ENCODE assay signal across 8 cellular contexts in genomic region chr6:149925974-149926777, GRCh38. TPM values are rescaled to one million over a fixed set of nuclear protein-coding genes. Genes with fewer than 3 reads are reported as not detected.
A peak's percentile ranks its signal among the peaks of the same experiment; 100 is the strongest.
DNase-seq lines count a peak whose midpoint lies in the region; ATAC-seq, FAIRE-seq and TF ChIP-seq lines count a peak whose summit lies in the region.

No MANE protein-coding gene starts in this region.

- H3K36me3 Mint-ChIP-seq in activated T-cell treated with anti-CD3 and anti-CD28 coated beads, Interleukin-2, amount 50 U/mL, for 24 hours (ENCODE audit: low read depth), result no peaks in the 10 kb centered on the region
- H3K36me3 Mint-ChIP-seq in naive thymus-derived CD4-positive, alpha-beta T cell, result no peaks in the 10 kb centered on the region
- peaks cover 0 to 3% of the 10 kb centered on the region in 2 donors for H3K36me3 Mint-ChIP-seq in stimulated activated naive B cell treated with anti-CD40 and anti-IgM and Interleukin-4, amounts not matched to agents 10 μg/mL and 1 μg/mL and 100 μg/mL, for 72 hours

- POLR2A ChIA-PET in naive thymus-derived CD4-positive, alpha-beta T cell (lab: Charles Lee), result no interaction called here

- peak; percentile 92 for DNase-seq in Daoy (ENCODE audit: low read depth)
- DNase-seq in HTR-8/SVneo (ENCODE audit: insufficient read length, low spot score), result peak; percentile 53
- peak; percentile 86 for DNase-seq in OCI-M1 (lab: John Stamatoyannopoulos, UW)
- DNase-seq in activated T-cell treated with anti-CD3 and anti-CD28 coated beads, Interleukin-2, amount 50 U/mL, for 24 hours, result peak; percentile 84
- DNase-seq in fibroblast of lung (ENCODE audit: low read depth in 2 of 2), result peak; percentile 62 to 74
- peak; percentile 35 to 77 (median 56) for DNase-seq in naive thymus-derived CD4-positive, alpha-beta T cell
- DNase-seq in stimulated activated naive B cell treated with anti-CD40 and anti-IgM and Interleukin-4, amounts not matched to agents 10 μg/mL and 1 μg/mL and 100 μg/mL, for 72 hours, result peak; percentile 60
- DNase-seq in NK-92 treated with Interleukin-12 subunit alpha and Interleukin-12 subunit beta, amount 100 ng/mL, for 24 hours (lab: John Stamatoyannopoulos, UW), result no peak

- peak; percentile 28 for FAIRE-seq in HTR-8/SVneo (lab: Jason Lieb, UNC)

- ATAC-seq in naive thymus-derived CD4-positive, alpha-beta T cell, result peak; percentile 76
- peak; percentile 78 to 80 for ATAC-seq in stimulated activated naive B cell treated with anti-CD40 and anti-IgM and Interleukin-4, amounts not matched to agents 10 μg/mL and 1 μg/mL and 100 μg/mL, for 72 hours (replicated peaks)

- no peaks in the 10 kb centered on the region for H3K9me3 ChIP-seq in fibroblast of lung (ENCODE audit: control insufficient read depth, insufficient read depth, low read depth, low read length)
- no peaks in the 10 kb centered on the region for H3K9me3 ChIP-seq in naive thymus-derived CD4-positive, alpha-beta T cell (ENCODE audit: control insufficient read depth in 2 of 3, low read length in 3 of 3)

- H3K4me2 ChIP-seq in fibroblast of lung (ENCODE audit: extremely low read depth, insufficient read depth, low read length), result peak overlapping the region; percentile 77

- peaks cover 94% of the 10 kb centered on the region for H3K27me3 Mint-ChIP-seq in activated T-cell treated with anti-CD3 and anti-CD28 coated beads, Interleukin-2, amount 50 U/mL, for 24 hours
- H3K27me3 Mint-ChIP-seq in naive thymus-derived CD4-positive, alpha-beta T cell, result peaks cover 85 to 93% (median 87%) of the 10 kb centered on the region in 5 donors
- H3K27me3 Mint-ChIP-seq in stimulated activated naive B cell treated with anti-CD40 and anti-IgM and Interleukin-4, amounts not matched to agents 10 μg/mL and 1 μg/mL and 100 μg/mL, for 72 hours, result peaks cover 92 to 97% of the 10 kb centered on the region in 2 donors

- H3K9me3 Mint-ChIP-seq in activated T-cell treated with anti-CD3 and anti-CD28 coated beads, Interleukin-2, amount 50 U/mL, for 24 hours, result no peaks in the 10 kb centered on the region
- H3K9me3 Mint-ChIP-seq in naive thymus-derived CD4-positive, alpha-beta T cell, result peaks cover 0 to 6% (median 0%) of the 10 kb centered on the region in 11 donors
- peaks cover 0 to 2% of the 10 kb centered on the region in 2 donors for H3K9me3 Mint-ChIP-seq in stimulated activated naive B cell treated with anti-CD40 and anti-IgM and Interleukin-4, amounts not matched to agents 10 μg/mL and 1 μg/mL and 100 μg/mL, for 72 hours

- H3K4me1 ChIP-seq in fibroblast of lung (ENCODE audit: control insufficient read depth, extremely low read depth, insufficient read depth, low read length), result peaks cover 6% of the 10 kb centered on the region
- peaks cover 6 to 7% of the 10 kb centered on the region in 2 donors for H3K4me1 ChIP-seq in naive thymus-derived CD4-positive, alpha-beta T cell (ENCODE audit: control insufficient read depth in 2 of 2, insufficient read depth in 2 of 2, low read length in 2 of 2)

- peaks cover 10% of the 10 kb centered on the region for H3K27me3 ChIP-seq in fibroblast of lung (ENCODE audit: control insufficient read depth, insufficient read depth, low read length)
- H3K27me3 ChIP-seq in naive thymus-derived CD4-positive, alpha-beta T cell (ENCODE audit: control insufficient read depth in 2 of 2, insufficient read depth in 2 of 2, low read length in 2 of 2), result peaks cover 21 to 32% of the 10 kb centered on the region in 2 donors

- peak; percentile 91 to 97 for TF ChIP-seq CTCF in fibroblast of lung (conservative IDR thresholded peaks at IDR 0.05 in 1 of 2, IDR thresholded peaks at IDR 0.05 in 1 of 2; ENCODE audit: low read depth in 1 of 2, low read length in 2 of 2)

- no peaks in the 10 kb centered on the region for H3K79me2 ChIP-seq in fibroblast of lung (ENCODE audit: control insufficient read depth, insufficient read depth, low read length)

- no peak overlapping the region for H3K27ac Mint-ChIP-seq in activated T-cell treated with anti-CD3 and anti-CD28 coated beads, Interleukin-2, amount 50 U/mL, for 24 hours
- peak overlapping the region in 1 of 9 donors; percentile 10 for H3K27ac Mint-ChIP-seq in naive thymus-derived CD4-positive, alpha-beta T cell
- H3K27ac Mint-ChIP-seq in stimulated activated naive B cell treated with anti-CD40 and anti-IgM and Interleukin-4, amounts not matched to agents 10 μg/mL and 1 μg/mL and 100 μg/mL, for 72 hours, result peak overlapping the region; percentile 77

- H3K36me3 ChIP-seq in fibroblast of lung (ENCODE audit: control insufficient read depth, insufficient read depth, low read length), result no peaks in the 10 kb centered on the region
- no peaks in the 10 kb centered on the region for H3K36me3 ChIP-seq in naive thymus-derived CD4-positive, alpha-beta T cell (ENCODE audit: control insufficient read depth in 2 of 3, insufficient read depth in 3 of 3, low read length in 3 of 3)

- intact Hi-C loops in naive thymus-derived CD4-positive, alpha-beta T cell (cut with micrococcal nuclease), result loop anchor here (1.0 to 10.0 kb wide), 8 partner anchors 44 to 901 kb away; partner anchors contain the start of genes GINM1 (in 1 of the 2) and PPIL4 (in 1 of the 2)

- H3K9ac ChIP-seq in fibroblast of lung (ENCODE audit: insufficient read depth, low read length), result peak overlapping the region; percentile 58

- H3K4me1 Mint-ChIP-seq in activated T-cell treated with anti-CD3 and anti-CD28 coated beads, Interleukin-2, amount 50 U/mL, for 24 hours (ENCODE audit: low read depth), result peaks cover 24% of the 10 kb centered on the region
- peaks cover 18 to 30% (median 26%) of the 10 kb centered on the region in 7 donors for H3K4me1 Mint-ChIP-seq in naive thymus-derived CD4-positive, alpha-beta T cell
- H3K4me1 Mint-ChIP-seq in stimulated activated naive B cell treated with anti-CD40 and anti-IgM and Interleukin-4, amounts not matched to agents 10 μg/mL and 1 μg/mL and 100 μg/mL, for 72 hours, result peaks cover 25 to 35% of the 10 kb centered on the region in 2 donors

- no peaks in the 10 kb centered on the region for H4K20me1 ChIP-seq in fibroblast of lung (ENCODE audit: control insufficient read depth, extremely low read depth, insufficient read depth, low read length)

- H3K4me3 Mint-ChIP-seq in activated T-cell treated with anti-CD3 and anti-CD28 coated beads, Interleukin-2, amount 50 U/mL, for 24 hours, result peak overlapping the region; percentile 50
- H3K4me3 Mint-ChIP-seq in naive thymus-derived CD4-positive, alpha-beta T cell, result peak overlapping the region in 9 of 10 donors; percentile 12 to 73 (median 40)
- H3K4me3 Mint-ChIP-seq in stimulated activated naive B cell treated with anti-CD40 and anti-IgM and Interleukin-4, amounts not matched to agents 10 μg/mL and 1 μg/mL and 100 μg/mL, for 72 hours, result peak overlapping the region; percentile 75 to 77

- peak overlapping the region; percentile 23 for H3K27ac ChIP-seq in fibroblast of lung (ENCODE audit: insufficient read depth, low read length)
- no peak overlapping the region for H3K27ac ChIP-seq in naive thymus-derived CD4-positive, alpha-beta T cell (ENCODE audit: low read depth, low read length)

- H2AFZ ChIP-seq in fibroblast of lung (ENCODE audit: low read length), result peak overlapping the region; percentile 91

- H3K4me3 ChIP-seq in fibroblast of lung (replicated peaks in 1 of 4; ENCODE audit: control extremely low read depth in 1 of 4, insufficient read depth in 1 of 4, low read depth in 3 of 4, low read length in 4 of 4), result peak overlapping the region; percentile 40 to 61 (median 46)
- H3K4me3 ChIP-seq in naive thymus-derived CD4-positive, alpha-beta T cell (ENCODE audit: low read length), result no peak overlapping the region

- CTCF ChIA-PET in naive thymus-derived CD4-positive, alpha-beta T cell (lab: Charles Lee), result interaction anchor here (0.8 to 1.7 kb wide), 2 partner anchors 14 to 91 kb away, joined by 3 to 4 read pairs; no protein-coding TSS in a partner anchor

RNA-seq across cellular contexts. Expression of gene RAET1G, which starts 3.3 kb away (rescaled TPM):
- total RNA-seq in Daoy (2014; rRNA removed; shearing (Covaris generic)), result 0.27 and 0.86 TPM in 2 replicates
- 3.3 and 8.8 TPM in 2 replicates for total RNA-seq in fibroblast of lung
- 3.3 and 8.9 TPM in 2 replicates for polyA plus RNA-seq in fibroblast of lung
- polyA plus RNA-seq in fibroblast of lung (2012), result 3.7 and 9.9 TPM in 2 replicates
- 1.8 and 10.8 TPM in 2 replicates for polyA minus RNA-seq in fibroblast of lung (ENCODE audit: low replicate concordance)
- not detected for total RNA-seq in naive thymus-derived CD4-positive, alpha-beta T cell
- not detected for polyA plus RNA-seq in naive thymus-derived CD4-positive, alpha-beta T cell

RNA-seq across cellular contexts. Expression of gene ULBP2, which starts 15.6 kb away (rescaled TPM):
- 42.6 and 53.7 TPM in 2 replicates for total RNA-seq in Daoy (2014; rRNA removed; shearing (Covaris generic))
- total RNA-seq in fibroblast of lung, result 1.0 and 1.8 TPM in 2 replicates
- polyA plus RNA-seq in fibroblast of lung, result 6.9 and 10.0 TPM in 2 replicates
- 4.3 and 6.1 TPM in 2 replicates for polyA plus RNA-seq in fibroblast of lung (2012)
- 1.7 and 3.3 TPM in 2 replicates for polyA minus RNA-seq in fibroblast of lung (ENCODE audit: low replicate concordance)
- 1 to 10 TPM in 1 of 5 experiments, under 1 TPM in 3, not detected in 1; 0.27 to 1.0 (median 0.65) TPM for total RNA-seq in naive thymus-derived CD4-positive, alpha-beta T cell
- under 1 TPM in 1 of 2 donors, not detected in 1; 0.56 TPM for polyA plus RNA-seq in naive thymus-derived CD4-positive, alpha-beta T cell

RNA-seq across cellular contexts. Expression of gene RAET1E, which starts 28.3 kb away (rescaled TPM):
- 1.4 and 4.1 TPM in 2 replicates for total RNA-seq in Daoy (2014; rRNA removed; shearing (Covaris generic))
- 0.51 and 1.5 TPM in 2 replicates for total RNA-seq in fibroblast of lung
- 0.12 and 0.70 TPM in 2 replicates for polyA plus RNA-seq in fibroblast of lung
- 0.13 and 0.89 TPM in 2 replicates for polyA plus RNA-seq in fibroblast of lung (2012)
- 0.63 TPM in 1 of 2 replicates, not detected in the other for polyA minus RNA-seq in fibroblast of lung (ENCODE audit: low replicate concordance)
- total RNA-seq in naive thymus-derived CD4-positive, alpha-beta T cell, result not detected
- not detected for polyA plus RNA-seq in naive thymus-derived CD4-positive, alpha-beta T cell

RNA-seq across cellular contexts. Expression of gene ULBP1, which starts 37.6 kb away (rescaled TPM):
- total RNA-seq in Daoy (2014; rRNA removed; shearing (Covaris generic)), result 1.2 and 1.6 TPM in 2 replicates
- 0.26 and 0.83 TPM in 2 replicates for total RNA-seq in fibroblast of lung
- 1.1 and 2.1 TPM in 2 replicates for polyA plus RNA-seq in fibroblast of lung
- 0.89 and 1.5 TPM in 2 replicates for polyA plus RNA-seq in fibroblast of lung (2012)
- polyA minus RNA-seq in fibroblast of lung (ENCODE audit: low replicate concordance), result 1.5 TPM in 1 of 2 replicates, not detected in the other
- total RNA-seq in naive thymus-derived CD4-positive, alpha-beta T cell, result 1 to 10 TPM in 1 of 5 experiments, not detected in 4; 1.4 TPM
- not detected for polyA plus RNA-seq in naive thymus-derived CD4-positive, alpha-beta T cell

Comparison
In these comparisons a context has a peak if more than half of its experiments do, and no peak if none do; other contexts are left out.
1. RNA of gene ULBP2, which starts 15.6 kb away (total RNA-seq): 42.6 to 53.7 TPM in Daoy; 1.0 to 1.8 TPM in fibroblast of lung and 0.27 to 1.0 TPM in naive thymus-derived CD4-positive, alpha-beta T cell; every median in the first group is over 10 times any median in the second.
2. Peak in every context shown above with its lines, with median percentiles within 50 percentile points of each other: H3K4me3 Mint-ChIP-seq.